In genomic region chr1:166907763-166908162, GRCh38 we compare ENCODE assay signal across 2 cellular contexts.
TF ChIP-seq lines count a peak whose summit lies in the region.

No MANE protein-coding gene starts in this region.

TF ChIP-seq in H1, 55 proteins besides CTCF, POLR2A, EP300 and RAD21 (continued from another document):
- TF ChIP-seq CBX8 (IDR thresholded peaks at IDR 0.05; ENCODE audit: borderline replicate concordance, low read depth, low read length) = no peak
- no peak for TF ChIP-seq TEAD4 (IDR thresholded peaks at IDR 0.05; ENCODE audit: low read depth, low read length)
- no peak for TF ChIP-seq HDAC6 (IDR thresholded peaks at IDR 0.05; ENCODE audit: low read depth, low read length)
- TF ChIP-seq RNF2 (IDR thresholded peaks at IDR 0.05; ENCODE audit: borderline replicate concordance, low read depth, low read length, missing control alignments, poor library complexity, severe bottlenecking) = no peak
- no peak for TF ChIP-seq TAF7 (optimal IDR thresholded peaks at IDR 0.05; ENCODE audit: borderline replicate concordance, low read depth, low read length)
- no peak for TF ChIP-seq CHD2 (IDR thresholded peaks at IDR 0.05; ENCODE audit: low read length)
- TF ChIP-seq YY1 (IDR thresholded peaks at IDR 0.05; ENCODE audit: low read depth, low read length) = no peak
TF ChIP-seq in H1: peak in this region for 0.

TF ChIP-seq in GM23338, 12 proteins besides CTCF, POLR2A, EP300 and RAD21 (continued from another document):
- TF ChIP-seq, protein P1, sequence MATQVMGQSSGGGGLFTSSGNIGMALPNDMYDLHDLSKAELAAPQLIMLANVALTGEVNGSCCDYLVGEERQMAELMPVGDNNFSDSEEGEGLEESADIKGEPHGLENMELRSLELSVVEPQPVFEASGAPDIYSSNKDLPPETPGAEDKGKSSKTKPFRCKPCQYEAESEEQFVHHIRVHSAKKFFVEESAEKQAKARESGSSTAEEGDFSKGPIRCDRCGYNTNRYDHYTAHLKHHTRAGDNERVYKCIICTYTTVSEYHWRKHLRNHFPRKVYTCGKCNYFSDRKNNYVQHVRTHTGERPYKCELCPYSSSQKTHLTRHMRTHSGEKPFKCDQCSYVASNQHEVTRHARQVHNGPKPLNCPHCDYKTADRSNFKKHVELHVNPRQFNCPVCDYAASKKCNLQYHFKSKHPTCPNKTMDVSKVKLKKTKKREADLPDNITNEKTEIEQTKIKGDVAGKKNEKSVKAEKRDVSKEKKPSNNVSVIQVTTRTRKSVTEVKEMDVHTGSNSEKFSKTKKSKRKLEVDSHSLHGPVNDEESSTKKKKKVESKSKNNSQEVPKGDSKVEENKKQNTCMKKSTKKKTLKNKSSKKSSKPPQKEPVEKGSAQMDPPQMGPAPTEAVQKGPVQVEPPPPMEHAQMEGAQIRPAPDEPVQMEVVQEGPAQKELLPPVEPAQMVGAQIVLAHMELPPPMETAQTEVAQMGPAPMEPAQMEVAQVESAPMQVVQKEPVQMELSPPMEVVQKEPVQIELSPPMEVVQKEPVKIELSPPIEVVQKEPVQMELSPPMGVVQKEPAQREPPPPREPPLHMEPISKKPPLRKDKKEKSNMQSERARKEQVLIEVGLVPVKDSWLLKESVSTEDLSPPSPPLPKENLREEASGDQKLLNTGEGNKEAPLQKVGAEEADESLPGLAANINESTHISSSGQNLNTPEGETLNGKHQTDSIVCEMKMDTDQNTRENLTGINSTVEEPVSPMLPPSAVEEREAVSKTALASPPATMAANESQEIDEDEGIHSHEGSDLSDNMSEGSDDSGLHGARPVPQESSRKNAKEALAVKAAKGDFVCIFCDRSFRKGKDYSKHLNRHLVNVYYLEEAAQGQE (IDR thresholded peaks at IDR 0.05; ENCODE audit: unreplicated experiment) = no peak
- TF ChIP-seq, protein P2, sequence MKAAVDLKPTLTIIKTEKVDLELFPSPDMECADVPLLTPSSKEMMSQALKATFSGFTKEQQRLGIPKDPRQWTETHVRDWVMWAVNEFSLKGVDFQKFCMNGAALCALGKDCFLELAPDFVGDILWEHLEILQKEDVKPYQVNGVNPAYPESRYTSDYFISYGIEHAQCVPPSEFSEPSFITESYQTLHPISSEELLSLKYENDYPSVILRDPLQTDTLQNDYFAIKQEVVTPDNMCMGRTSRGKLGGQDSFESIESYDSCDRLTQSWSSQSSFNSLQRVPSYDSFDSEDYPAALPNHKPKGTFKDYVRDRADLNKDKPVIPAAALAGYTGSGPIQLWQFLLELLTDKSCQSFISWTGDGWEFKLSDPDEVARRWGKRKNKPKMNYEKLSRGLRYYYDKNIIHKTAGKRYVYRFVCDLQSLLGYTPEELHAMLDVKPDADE (IDR thresholded peaks at IDR 0.05) = no peak
- no peak for TF ChIP-seq ZNF462 (CRISPR knock-in tag; IDR thresholded peaks at IDR 0.05)
- TF ChIP-seq JUNB (IDR thresholded peaks at IDR 0.05; ENCODE audit: unreplicated experiment) = no peak
- TF ChIP-seq STAT1 (IDR thresholded peaks at IDR 0.05; ENCODE audit: unreplicated experiment) = no peak
- no peak for TF ChIP-seq EZH2phosphoT487 (IDR thresholded peaks at IDR 0.05; ENCODE audit: unreplicated experiment)
- no peak for TF ChIP-seq ZNF331 (CRISPR knock-in tag; IDR thresholded peaks at IDR 0.05; ENCODE audit: low read depth)
- TF ChIP-seq POLR2AphosphoS5 (IDR thresholded peaks at IDR 0.05; ENCODE audit: low read depth) = no peak
